Comparison of ENCODE assay signal across 27 cellular contexts in genomic region chr20:52809003-52809402, GRCh38.
"Had no signal": no experiment of that assay in that cellular context is flagged by ENCODE, and none has a peak within 500 bp of the region (broad histone marks: within the 10 kb centered on the region; RNA-seq: fewer than 3 reads in every experiment).

No MANE protein-coding gene starts in this region.

- H3K27me3 ChIP-seq: ovary, right lobe of liver, sigmoid colon, stomach, thyroid gland, tibial nerve, upper lobe of left lung, vagina had no signal

- H3K27ac ChIP-seq: ovary, parathyroid adenoma, psoas muscle, right lobe of liver, sigmoid colon, stomach, thoracic aorta, thyroid gland, tibial nerve, upper lobe of left lung, vagina had no signal

- H3K36me3 Mint-ChIP-seq: natural killer cell; stimulated activated effector memory CD8-positive, alpha-beta T cell treated with anti-CD3 and anti-CD28 coated beads, Interleukin-12 subunit alpha, Interleukin-12 subunit beta, amount 100 ng/mL, for 72 hours; stimulated activated naive B cell treated with anti-CD40 and anti-IgM and Interleukin-4, amounts not matched to agents 10 μg/mL and 1 μg/mL and 100 μg/mL, for 72 hours had no signal

- H3K4me1 Mint-ChIP-seq: natural killer cell; stimulated activated effector memory CD8-positive, alpha-beta T cell treated with anti-CD3 and anti-CD28 coated beads, Interleukin-12 subunit alpha, Interleukin-12 subunit beta, amount 100 ng/mL, for 72 hours; stimulated activated naive B cell treated with anti-CD40 and anti-IgM and Interleukin-4, amounts not matched to agents 10 μg/mL and 1 μg/mL and 100 μg/mL, for 72 hours had no signal

- H3K9me3 Mint-ChIP-seq: natural killer cell; nephron; stimulated activated effector memory CD8-positive, alpha-beta T cell treated with anti-CD3 and anti-CD28 coated beads, Interleukin-12 subunit alpha, Interleukin-12 subunit beta, amount 100 ng/mL, for 72 hours; stimulated activated naive B cell treated with anti-CD40 and anti-IgM and Interleukin-4, amounts not matched to agents 10 μg/mL and 1 μg/mL and 100 μg/mL, for 72 hours; stimulated activated naive CD8-positive, alpha-beta T cell treated with anti-CD3 and anti-CD28 coated beads, Interleukin-15, Interleukin-2, amounts not matched to agents 100 ng/mL and 50 ng/mL, for 24 hours had no signal

- H3K4me3 ChIP-seq: ovary, psoas muscle, right lobe of liver, sigmoid colon, stomach, thoracic aorta, thyroid gland, tibial nerve, upper lobe of left lung, vagina had no signal

- H3K27ac Mint-ChIP-seq: natural killer cell; progenitor cell of endocrine pancreas; stimulated activated effector memory CD8-positive, alpha-beta T cell treated with anti-CD3 and anti-CD28 coated beads, Interleukin-12 subunit alpha, Interleukin-12 subunit beta, amount 100 ng/mL, for 72 hours; stimulated activated naive B cell treated with anti-CD40 and anti-IgM and Interleukin-4, amounts not matched to agents 10 μg/mL and 1 μg/mL and 100 μg/mL, for 72 hours; stimulated activated naive CD8-positive, alpha-beta T cell treated with anti-CD3 and anti-CD28 coated beads, Interleukin-15, Interleukin-2, amounts not matched to agents 100 ng/mL and 50 ng/mL, for 24 hours had no signal

- H3K4me1 ChIP-seq: parathyroid adenoma, psoas muscle, right lobe of liver, sigmoid colon, thyroid gland, tibial nerve, upper lobe of left lung, vagina had no signal

- ATAC-seq: natural killer cell; psoas muscle; right cardiac atrium; right lobe of liver; stimulated activated effector memory CD8-positive, alpha-beta T cell treated with anti-CD3 and anti-CD28 coated beads, Interleukin-12 subunit alpha, Interleukin-12 subunit beta, amount 100 ng/mL, for 72 hours; stimulated activated naive B cell treated with anti-CD40 and anti-IgM and Interleukin-4, amounts not matched to agents 10 μg/mL and 1 μg/mL and 100 μg/mL, for 72 hours had no signal

- H3K36me3 ChIP-seq: ovary, right lobe of liver, sigmoid colon, stomach, thoracic aorta, thyroid gland, tibial nerve, upper lobe of left lung, vagina had no signal

- H3K9ac ChIP-seq: parathyroid adenoma had no signal

- H3K9me3 ChIP-seq: ovary, psoas muscle, right lobe of liver, sigmoid colon, stomach, thoracic aorta, thyroid gland, tibial nerve, upper lobe of left lung, vagina had no signal

- DNase-seq: natural killer cell; occipital lobe; ovary; psoas muscle; right cardiac atrium; right lobe of liver; sigmoid colon; small intestine; stimulated activated CD4-positive, alpha-beta T cell treated with anti-CD3 and anti-CD28 coated beads, Interleukin-15, amount 100 ng/mL, for 24 hours; stimulated activated CD4-positive, alpha-beta T cell treated with anti-CD3 and anti-CD28 coated beads, Interleukin-2, amount 100 ng/mL, for 24 hours; stimulated activated CD4-positive, alpha-beta T cell treated with anti-CD3 and anti-CD28 coated beads, Interleukin-2, amount 100 ng/mL, for 48 hours; stimulated activated CD4-positive, alpha-beta T cell treated with anti-CD3 and anti-CD28 coated beads, Interleukin-4, amount 100 ng/mL, for 24 hours; stimulated activated naive B cell treated with anti-CD40 and anti-IgM and Interleukin-4, amounts not matched to agents 10 μg/mL and 1 μg/mL and 100 μg/mL, for 72 hours; stimulated activated naive CD4-positive, alpha-beta T cell treated with Interleukin-2 at 50 U/mL for 16 hours; stomach; thyroid gland; trophoblast cell; upper lobe of left lung had no signal

- H3K4me3 Mint-ChIP-seq: natural killer cell; nephron; neural crest cell; stimulated activated effector memory CD8-positive, alpha-beta T cell treated with anti-CD3 and anti-CD28 coated beads, Interleukin-12 subunit alpha, Interleukin-12 subunit beta, amount 100 ng/mL, for 72 hours; stimulated activated naive B cell treated with anti-CD40 and anti-IgM and Interleukin-4, amounts not matched to agents 10 μg/mL and 1 μg/mL and 100 μg/mL, for 72 hours; stimulated activated naive CD8-positive, alpha-beta T cell treated with anti-CD3 and anti-CD28 coated beads, Interleukin-15, Interleukin-2, amounts not matched to agents 100 ng/mL and 50 ng/mL, for 24 hours had no signal

- H2AFZ ChIP-seq: parathyroid adenoma had no signal
